ENCODE assay signal across 11 cellular contexts in the genomic region with DNA sequence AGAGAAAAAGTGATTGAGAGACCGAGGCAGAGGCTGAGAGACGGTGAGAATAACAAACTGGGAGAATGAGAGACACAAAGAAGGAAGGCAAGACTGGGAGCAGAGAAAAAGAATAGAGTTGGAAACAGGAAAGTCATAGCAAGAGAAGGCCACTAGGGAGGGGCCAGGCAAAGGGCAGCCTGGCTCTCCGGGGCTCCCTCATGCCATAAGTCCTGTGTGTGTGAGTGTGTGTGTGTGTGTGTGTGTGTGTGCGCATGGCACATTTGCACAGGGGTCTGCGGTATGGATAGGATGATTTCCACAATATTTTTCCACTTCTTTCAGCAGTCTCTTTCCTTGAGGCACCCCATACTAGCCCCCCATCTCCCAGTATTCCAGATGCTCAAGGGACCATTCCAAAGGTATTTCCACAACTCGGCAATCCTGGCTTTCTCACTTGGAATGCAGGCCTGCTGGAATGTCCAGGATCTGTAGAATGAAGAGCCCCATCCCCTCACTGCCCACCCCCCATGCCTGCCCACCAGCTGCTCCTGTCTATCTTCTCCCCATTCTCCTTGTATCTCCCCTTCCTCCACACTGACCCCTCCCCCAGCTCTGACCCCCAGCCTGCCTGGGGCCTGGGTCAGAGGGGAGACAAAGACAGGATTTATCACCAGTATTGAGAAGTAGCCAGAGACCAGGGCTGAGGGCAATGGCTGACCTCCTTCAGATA.
DNase-seq lines count a peak whose midpoint lies in the region; ATAC-seq and TF ChIP-seq lines count a peak whose summit lies in the region.
"Had no signal": no experiment of that assay in that cellular context is flagged by ENCODE, and none has a peak within 500 bp of the region (broad histone marks: within the 10 kb centered on the region; RNA-seq: fewer than 3 reads in every experiment).

No MANE protein-coding gene starts in this region.

- peaks cover 3% of the 10 kb centered on the region for H3K27me3 Mint-ChIP-seq in nephron progenitor cell (ENCODE audit: low read depth, poor library complexity)

- CTCF ChIA-PET in AG04449 (lab: Yijun Ruan, JAX) (interaction anchor here (1.2 to 9.2 kb wide), 7 partner anchors 13 to 134 kb away, joined by 3 to 131 read pairs (median 13); a partner anchor contains a TSS), HEK293 (lab: Yijun Ruan, JAX) (interaction anchor here (0.8 to 8.8 kb wide), 6 partner anchors 15 to 134 kb away, joined by 3 to 137 read pairs (median 6); no protein-coding TSS in a partner anchor)

- POLR2A ChIA-PET in AG04449 (lab: Yijun Ruan, JAX) (no interaction called here), HEK293 (lab: Yijun Ruan, JAX) (interaction anchor here (0.7 kb wide), 1 partner anchor 8 kb away, joined by 3 read pairs; no protein-coding TSS in a partner anchor)

- H3K36me3 Mint-ChIP-seq in nephron progenitor cell (ENCODE audit: low read depth) = peaks cover 6% of the 10 kb centered on the region

- H3K27ac ChIP-seq in HEK293 (ENCODE audit: extremely low read depth, low read depth, low read length) (no peak overlapping the region), cingulate gyrus (ENCODE audit: low read depth, low read length) (peak overlapping the region; percentile 49)

- no peak overlapping the region for H3K4me3 Mint-ChIP-seq in nephron progenitor cell

- H3K4me3 ChIP-seq in AG04449 (ENCODE audit: low read depth, low read length) (no peak overlapping the region), HEK293 (ENCODE audit: low read depth, low read length) (no peak overlapping the region)

- H3K36me3 ChIP-seq in HEK293 (ENCODE audit: control insufficient read depth in 2 of 2, insufficient read depth in 1 of 2, low read length in 2 of 2) = peaks cover 0 to 13% of the 10 kb centered on the region in 2 experiments; a peak in 1 of 3 replicates

- no peaks in the 10 kb centered on the region for H3K9me3 ChIP-seq in HEK293 (ENCODE audit: control insufficient read depth, insufficient read depth, low read depth, low read length)

- TF ChIP-seq CTCF in AG04449 (IDR thresholded peaks at IDR 0.05; ENCODE audit: insufficient read depth, low read length, missing control alignments) (peak; percentile 16), HEK293 (tag by site-specific recombination; IDR thresholded peaks at IDR 0.05) (peak; percentile 49; the same call in 1 of the 2 replicates), nephron progenitor cell (IDR thresholded peaks at IDR 0.05) (no peak)

- no peaks in the 10 kb centered on the region for H3K9me3 Mint-ChIP-seq in nephron progenitor cell

- H3K4me1 Mint-ChIP-seq in nephron progenitor cell = no peaks in the 10 kb centered on the region

- no peak overlapping the region for H3K27ac Mint-ChIP-seq in nephron progenitor cell

- peaks cover 26% of the 10 kb centered on the region for H3K4me1 ChIP-seq in HEK293 (ENCODE audit: control insufficient read depth, insufficient read depth, low read length)

- no peak for DNase-seq in AG04449 (ENCODE audit: low read depth, low spot score)
- peak; percentile 64 for DNase-seq in nephron progenitor cell
- DNase-seq in cerebellar nuclear complex (lab: John Stamatoyannopoulos, UW) = no peak
- DNase-seq in NCI-H1048 (lab: John Stamatoyannopoulos, UW) = no peak
- no peak for DNase-seq in KG1 (lab: John Stamatoyannopoulos, UW)
- DNase-seq: midbrain, MM.1S, NCI-H2227 treated with DMSO at 0.1 percent for 48 hours had no signal

- no peak for ATAC-seq in GM19351 (IDR thresholded peaks at IDR 0.05; ENCODE audit: unreplicated experiment)

TF ChIP-seq in HEK293, 187 proteins besides CTCF, POLR2A, EP300 and RAD21:
- TF ChIP-seq KLF8 (tag by site-specific recombination; IDR thresholded peaks at IDR 0.05) (no peak), ZNF610 (tag by site-specific recombination; IDR thresholded peaks at IDR 0.05; ENCODE audit: borderline replicate concordance) (no peak), ZNF473 (tag by site-specific recombination; IDR thresholded peaks at IDR 0.05) (no peak), PRDM1 (tag by site-specific recombination; IDR thresholded peaks at IDR 0.05) (0 out of 2 replicates have a peak, but pooled peaks have one; percentile 21)
- TF ChIP-seq, protein P1, sequence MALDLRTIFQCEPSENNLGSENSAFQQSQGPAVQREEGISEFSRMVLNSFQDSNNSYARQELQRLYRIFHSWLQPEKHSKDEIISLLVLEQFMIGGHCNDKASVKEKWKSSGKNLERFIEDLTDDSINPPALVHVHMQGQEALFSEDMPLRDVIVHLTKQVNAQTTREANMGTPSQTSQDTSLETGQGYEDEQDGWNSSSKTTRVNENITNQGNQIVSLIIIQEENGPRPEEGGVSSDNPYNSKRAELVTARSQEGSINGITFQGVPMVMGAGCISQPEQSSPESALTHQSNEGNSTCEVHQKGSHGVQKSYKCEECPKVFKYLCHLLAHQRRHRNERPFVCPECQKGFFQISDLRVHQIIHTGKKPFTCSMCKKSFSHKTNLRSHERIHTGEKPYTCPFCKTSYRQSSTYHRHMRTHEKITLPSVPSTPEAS (tag by site-specific recombination; IDR thresholded peaks at IDR 0.05) = peak; percentile 58
